Comparison of ENCODE assay signal across 26 cellular contexts in genomic region chr18:43932140-43932539, GRCh38.
DNase-seq lines count a peak whose midpoint lies in the region; ATAC-seq, FAIRE-seq and TF ChIP-seq lines count a peak whose summit lies in the region.
"Had no signal": no experiment of that assay in that cellular context is flagged by ENCODE, and none has a peak within 500 bp of the region (broad histone marks: within the 10 kb centered on the region; RNA-seq: fewer than 3 reads in every experiment).

No MANE protein-coding gene starts in this region.

- no peak overlapping the region for H3K4me3 ChIP-seq in SK-N-SH (ENCODE audit: low read depth in 2 of 2, low read length in 1 of 2)
- H3K4me3 ChIP-seq in suprapubic skin = no peak overlapping the region
- H3K4me3 ChIP-seq: A549, BLaER1, psoas muscle, spleen, uterus had no signal

- H3K27ac ChIP-seq in SK-N-SH (ENCODE audit: low read depth in 2 of 2, low read length in 1 of 2) (no peak overlapping the region), foreskin keratinocyte (no peak overlapping the region), suprapubic skin (no peak overlapping the region)
- H3K27ac ChIP-seq: A549, BLaER1, psoas muscle, spleen had no signal

- DNase-seq in SK-N-SH = no peak
- peak; percentile 48 for DNase-seq in NCI-H82 (lab: John Stamatoyannopoulos, UW)
- peak; percentile 24 for DNase-seq in stromal cell of bone marrow (ENCODE audit: low read depth)
- no peak for DNase-seq in sciatic nerve (ENCODE audit: low spot score)
- DNase-seq in foreskin keratinocyte = no peak
- DNase-seq in suprapubic skin (ENCODE audit: low spot score in 2 of 2) = no peak
- DNase-seq: activated CD8-positive, alpha-beta T cell treated with anti-CD3 and anti-CD28 coated beads, Interleukin-2, amount 10 ng/mL, durations not matched to agents 7 days and 5 days; activated naive CD4-positive, alpha-beta T cell treated with anti-CD3 and anti-CD28 coated beads, Interleukin-2, amount 10 ng/mL, durations not matched to agents 7 days and 5 days; activated T-cell treated with anti-CD3 and anti-CD28 coated beads, Interleukin-2, amount 50 U/mL, for 24 hours; endodermal cell; GOT3; Kasumi-1; mesendoderm; natural killer cell; NCI-H524 treated with DMSO at 0.1 percent for 48 hours; psoas muscle; spleen; substantia nigra; T-helper 9 cell; uterus had no signal

- TF ChIP-seq RAD21 in SK-N-SH (IDR thresholded peaks at IDR 0.05; ENCODE audit: low read length) = no peak

- FAIRE-seq in islet of Langerhans (lab: Jason Lieb, UNC) = peak; percentile 100
- FAIRE-seq: A549, GM19239 had no signal

- no peak for TF ChIP-seq POLR2A in suprapubic skin (IDR thresholded peaks at IDR 0.05)

- H3K9ac ChIP-seq in SK-N-SH = no peak overlapping the region
- H3K9ac ChIP-seq: BLaER1 had no signal

- TF ChIP-seq EP300 in SK-N-SH (IDR thresholded peaks at IDR 0.05; ENCODE audit: borderline replicate concordance in 1 of 2, low read depth in 1 of 2, low read length in 1 of 2) (no peak), suprapubic skin (IDR thresholded peaks at IDR 0.05) (no peak)

- TF ChIP-seq CTCF in SK-N-SH (IDR thresholded peaks at IDR 0.05) (no peak), foreskin keratinocyte (conservative IDR thresholded peaks at IDR 0.05) (no peak), suprapubic skin (IDR thresholded peaks at IDR 0.05) (no peak)

- H3K9me2 ChIP-seq in SK-N-SH = no peaks in the 10 kb centered on the region

- POLR2A ChIA-PET in SK-N-SH (lab: Yijun Ruan, JAX) = no interaction called here

- CTCF ChIA-PET in SK-N-SH (lab: Yijun Ruan, JAX) = no interaction called here

- ATAC-seq in SK-N-SH treated with all-trans-retinoic acid at 6 μM for 48 hours (peak; percentile 80), sciatic nerve (no peak), foreskin keratinocyte (no peak)
- ATAC-seq: A549; activated CD8-positive, alpha-beta T cell treated with anti-CD3 and anti-CD28 coated beads, Interleukin-2, amount 10 ng/mL, durations not matched to agents 7 days and 5 days; natural killer cell; Panc1 had no signal

- H4K20me1 ChIP-seq in SK-N-SH (ENCODE audit: insufficient read depth) = no peaks in the 10 kb centered on the region
- H4K20me1 ChIP-seq: BLaER1 had no signal

- H3F3A ChIP-seq in SK-N-SH (replicated peaks; ENCODE audit: insufficient read depth) = no peaks in the 10 kb centered on the region

- no peaks in the 10 kb centered on the region for H3K27me3 ChIP-seq in SK-N-SH (ENCODE audit: insufficient read depth)
- no peaks in the 10 kb centered on the region for H3K27me3 ChIP-seq in foreskin keratinocyte
- no peaks in the 10 kb centered on the region for H3K27me3 ChIP-seq in suprapubic skin
- H3K27me3 ChIP-seq: BLaER1, spleen, uterus had no signal

- H3K36me3 ChIP-seq in SK-N-SH (replicated peaks in 1 of 2; ENCODE audit: control insufficient read depth in 1 of 2, insufficient read depth in 2 of 2, low read length in 1 of 2) = no peaks in the 10 kb centered on the region
- H3K36me3 ChIP-seq in suprapubic skin = no peaks in the 10 kb centered on the region
- H3K36me3 ChIP-seq: BLaER1, spleen, uterus had no signal

- H3K79me2 ChIP-seq in SK-N-SH (ENCODE audit: insufficient read depth) = no peaks in the 10 kb centered on the region

- H3K4me2 ChIP-seq in SK-N-SH = no peak overlapping the region
- H3K4me2 ChIP-seq: A549, BLaER1 had no signal

- H3K9me3 ChIP-seq in SK-N-SH (no peaks in the 10 kb centered on the region), suprapubic skin (no peaks in the 10 kb centered on the region)
- H3K9me3 ChIP-seq: A549, BLaER1, psoas muscle, spleen, uterus had no signal

- H3K4me1 ChIP-seq in SK-N-SH (ENCODE audit: control insufficient read depth in 1 of 2, insufficient read depth in 2 of 2, low read depth in 1 of 2, low read length in 1 of 2) = peaks cover 14 to 15% of the 10 kb centered on the region in 2 experiments; a peak in 3 of 4 replicates
- H3K4me1 ChIP-seq in foreskin keratinocyte = no peaks in the 10 kb centered on the region
- peaks cover 4% of the 10 kb centered on the region for H3K4me1 ChIP-seq in suprapubic skin
- H3K4me1 ChIP-seq: A549, BLaER1, psoas muscle, spleen had no signal

- no peak overlapping the region for H2AFZ ChIP-seq in SK-N-SH (ENCODE audit: low read depth)

- intact Hi-C loops in sciatic nerve (cut with DNase I) = no loop called here

TF ChIP-seq in SK-N-SH treated with all-trans-retinoic acid at 6 μM for 48 hours, 23 proteins besides CTCF, POLR2A, EP300 and RAD21 (continues in another document):
- TF ChIP-seq ZNF70 (CRISPR knock-in tag; IDR thresholded peaks at IDR 0.05) (no peak), PATZ1 (CRISPR knock-in tag; IDR thresholded peaks at IDR 0.05; ENCODE audit: borderline replicate concordance) (no peak), CSDC2 (CRISPR knock-in tag; IDR thresholded peaks at IDR 0.05) (no peak), POU6F1 (CRISPR knock-in tag; IDR thresholded peaks at IDR 0.05; ENCODE audit: borderline replicate concordance, low read depth) (no peak), TCF4 (CRISPR knock-in tag; IDR thresholded peaks at IDR 0.05; ENCODE audit: borderline replicate concordance) (no peak)

TF ChIP-seq in SK-N-SH, 30 proteins besides CTCF, POLR2A, EP300 and RAD21:
- no peak for TF ChIP-seq TAF1 (IDR thresholded peaks at IDR 0.05; ENCODE audit: borderline replicate concordance, low read depth, low read length)
- TF ChIP-seq USF1 (IDR thresholded peaks at IDR 0.05; ENCODE audit: borderline replicate concordance, low read depth) = no peak
- no peak for TF ChIP-seq GATA2 (CRISPR knock-in tag; IDR thresholded peaks at IDR 0.05)
- TF ChIP-seq RCOR1 (IDR thresholded peaks at IDR 0.05; ENCODE audit: low read length) = no peak
- no peak for TF ChIP-seq ZBTB33 (IDR thresholded peaks at IDR 0.05; ENCODE audit: borderline replicate concordance, low read depth)
- TF ChIP-seq GABPA (IDR thresholded peaks at IDR 0.05; ENCODE audit: low read depth) = no peak
- TF ChIP-seq NRF1 (IDR thresholded peaks at IDR 0.05; ENCODE audit: low read depth, low read length) = no peak
- TF ChIP-seq IRF3 (IDR thresholded peaks at IDR 0.05; ENCODE audit: low read depth, low read length) = no peak
- TF ChIP-seq FOXM1 (IDR thresholded peaks at IDR 0.05; ENCODE audit: low read depth) = no peak
- no peak for TF ChIP-seq FOXJ3 (CRISPR knock-in tag; IDR thresholded peaks at IDR 0.05)

Comparison
In these comparisons a context has a peak if more than half of its experiments do, and no peak if none do; other contexts are left out.
1. DNase-seq: peak in NCI-H82 (single experiment) and stromal cell of bone marrow (single experiment); none in SK-N-SH (single experiment), sciatic nerve (single experiment), foreskin keratinocyte (0 of 2) and suprapubic skin (0 of 2).